8 cellular contexts compared by ENCODE assay signal in genomic region chr17:49227436-49228261, GRCh38. TPM values are rescaled to one million over a fixed set of nuclear protein-coding genes. Genes with fewer than 3 reads are reported as not detected.
DNase-seq lines count a peak whose midpoint lies in the region; ATAC-seq and TF ChIP-seq lines count a peak whose summit lies in the region.

No MANE protein-coding gene starts in this region.

- peaks cover 4% of the 10 kb centered on the region; the same call in 1 of the 2 replicates for H4K20me1 ChIP-seq in Karpas-422 (ENCODE audit: insufficient read depth, low read depth, low read length)

- H3K27ac ChIP-seq in Karpas-422 (ENCODE audit: low read length) (no peak overlapping the region), transverse colon (no peak overlapping the region)

- H3K4me3 ChIP-seq in Karpas-422 (ENCODE audit: low read length) (no peak overlapping the region), foreskin fibroblast (ENCODE audit: low read depth in 1 of 2, low read length in 2 of 2) (no peak overlapping the region), transverse colon (no peak overlapping the region)

- DNase-seq in DMS53 (lab: John Stamatoyannopoulos, UW): peak; percentile 74
- peak; percentile 91 for DNase-seq in Karpas-422
- DNase-seq in SHP77 treated with DMSO at 0.1 percent for 48 hours (lab: John Stamatoyannopoulos, UW): peak; percentile 6
- peak; percentile 67 for DNase-seq in activated T-helper 9 cell treated with anti-CD3 and anti-CD28 coated beads, Interleukin-2, amount 50 U/mL, for 16 hours (ENCODE audit: low read depth)
- DNase-seq in foreskin fibroblast: peak; percentile 47 to 84
- DNase-seq in osteocyte (ENCODE audit: extremely low spot score, unreplicated experiment): no peak
- DNase-seq in transverse colon: peak; percentile 85

- in situ Hi-C loops in transverse colon (cut with MboI; ENCODE audit: low pct_ligation_motif_present in 1 of 4, low pct_unique_long_range_greater_than_20kb in 1 of 4, low sequenced_read_pairs in 3 of 4): loop anchor here in 2 of 4 donors (5.0 kb wide), 2 partner anchors 45 to 50 kb away; no protein-coding TSS in a partner anchor

- peaks cover 21% of the 10 kb centered on the region for H3K4me1 Mint-ChIP-seq in osteocyte (ENCODE audit: unreplicated experiment)

- no peak for ATAC-seq in GM21515 (IDR thresholded peaks at IDR 0.05; ENCODE audit: unreplicated experiment)

- no peaks in the 10 kb centered on the region for H3K27me3 ChIP-seq in Karpas-422 (ENCODE audit: low read length)
- peaks cover 53% of the 10 kb centered on the region for H3K27me3 ChIP-seq in transverse colon

- WGBS in transverse colon (ENCODE audit: low coverage in 1 of 2), 2 donors: 18 to 29% methylated on average over 4 to 5 of the region's 5 CpGs

- no peaks in the 10 kb centered on the region for H3K9me2 ChIP-seq in Karpas-422 (replicated peaks; ENCODE audit: insufficient read depth, low read length)

- H3K9me3 ChIP-seq in Karpas-422 (ENCODE audit: low read length) (no peaks in the 10 kb centered on the region), transverse colon (no peaks in the 10 kb centered on the region)

- peak; percentile 86 for TF ChIP-seq CTCF in foreskin fibroblast (IDR thresholded peaks at IDR 0.05; ENCODE audit: low read depth, low read length)
- peak; percentile 83 for TF ChIP-seq CTCF in osteocyte (IDR thresholded peaks at IDR 0.05)
- peak; percentile 78 to 84 (median 83) for TF ChIP-seq CTCF in transverse colon (IDR thresholded peaks at IDR 0.05)

- H3K79me2 ChIP-seq in Karpas-422 (ENCODE audit: low read length): no peaks in the 10 kb centered on the region

- no peaks in the 10 kb centered on the region for H3K36me3 Mint-ChIP-seq in osteocyte (ENCODE audit: unreplicated experiment)

- no peak for TF ChIP-seq POLR2A in transverse colon (IDR thresholded peaks at IDR 0.05)

- H3K4me1 ChIP-seq in Karpas-422 (ENCODE audit: low read length) (peaks cover 25% of the 10 kb centered on the region), transverse colon (peaks cover 22 to 41% (median 31%) of the 10 kb centered on the region in 4 donors)

- no peak overlapping the region for H3K9ac ChIP-seq in Karpas-422 (ENCODE audit: low read length)

- intact Hi-C loops in transverse colon (cut with DNase I; ENCODE audit: low total_unique reads): no loop called here

- TF ChIP-seq EP300 in transverse colon (IDR thresholded peaks at IDR 0.05; ENCODE audit: low read depth): no peak

- H3K36me3 ChIP-seq in Karpas-422 (ENCODE audit: insufficient read depth, low read length): 0 out of 2 replicates have a peak, but pooled peaks cover under 1% of the 10 kb centered on the region
- H3K36me3 ChIP-seq in transverse colon: no peaks in the 10 kb centered on the region

- H3K4me2 ChIP-seq in Karpas-422 (ENCODE audit: low read depth, low read length, poor library complexity, severe bottlenecking): no peak overlapping the region

- peaks cover 63% of the 10 kb centered on the region for H3K27me3 Mint-ChIP-seq in osteocyte (ENCODE audit: unreplicated experiment)

- H3K27ac Mint-ChIP-seq in osteocyte (ENCODE audit: unreplicated experiment): no peak overlapping the region

- H3K4me3 Mint-ChIP-seq in osteocyte (ENCODE audit: unreplicated experiment): no peak overlapping the region

- H2AFZ ChIP-seq in Karpas-422 (ENCODE audit: low read length): no peak overlapping the region

- no peaks in the 10 kb centered on the region for H3K9me3 Mint-ChIP-seq in osteocyte (ENCODE audit: unreplicated experiment)

RNA-seq across cellular contexts. Expression of gene PHOSPHO1, which starts 2.9 kb away (rescaled TPM):
- 2.3 TPM in 1 of 2 replicates, not detected in the other for total RNA-seq in Karpas-422 (2014; rRNA removed; shearing (Covaris generic); ENCODE audit: low replicate concordance)
- total RNA-seq in osteocyte: not detected in 2 replicates
- total RNA-seq in transverse colon: not detected

RNA-seq across cellular contexts. Expression of gene ABI3, which starts 17.1 kb away (rescaled TPM):
- total RNA-seq in Karpas-422 (2014; rRNA removed; shearing (Covaris generic); ENCODE audit: low replicate concordance): 20.2 and 29.9 TPM in 2 replicates
- total RNA-seq in osteocyte: 0.19 TPM in 1 of 2 replicates, not detected in the other
- total RNA-seq in transverse colon: 1 to 10 TPM in 3 of 4 donors, under 1 TPM in 1; 0.60 to 7.6 (median 5.9) TPM

RNA-seq across cellular contexts. Expression of gene GNGT2, which starts 17.3 kb away (rescaled TPM):
- total RNA-seq in Karpas-422 (2014; rRNA removed; shearing (Covaris generic); ENCODE audit: low replicate concordance): 25.3 and 40.2 TPM in 2 replicates
- total RNA-seq in osteocyte (not detected in 2 replicates), transverse colon (1 to 10 TPM in 1 of 4 donors, under 1 TPM in 1, not detected in 2; 0.68 to 4.0 TPM)
